In genomic region chr2:157432475-157433106, GRCh38 we compare ENCODE assay signal across 12 cellular contexts. TPM values are rescaled to one million over a fixed set of nuclear protein-coding genes. Genes with fewer than 3 reads are reported as not detected.
DNase-seq lines count a peak whose midpoint lies in the region; ATAC-seq and TF ChIP-seq lines count a peak whose summit lies in the region.
"Had no signal": no experiment of that assay in that cellular context is flagged by ENCODE, and none has a peak within 500 bp of the region (broad histone marks: within the 10 kb centered on the region; RNA-seq: fewer than 3 reads in every experiment).

No MANE protein-coding gene starts in this region.

- peak overlapping the region; percentile 98 for H3K27ac Mint-ChIP-seq in activated T-cell treated with anti-CD3 and anti-CD28 coated beads, Interleukin-2, amount 50 U/mL, for 72 hours
- H3K27ac Mint-ChIP-seq in activated CD4-positive, alpha-beta memory T cell treated with anti-CD3 and anti-CD28 coated beads, Interleukin-2, amount 10 ng/mL, durations not matched to agents 7 days and 5 days, result peak overlapping the region; percentile 80
- H3K27ac Mint-ChIP-seq: HFFc6 had no signal

- in situ Hi-C loops in GM13977 (cut with MboI; ENCODE audit: low pct_unique_long_range_greater_than_20kb, low sequenced_read_pairs, unreplicated experiment), result loop anchor here (25.0 kb wide), 1 partner anchor 95 kb away; the partner anchor contains the start of gene ERMN

- no peaks in the 10 kb centered on the region for H3K27me3 Mint-ChIP-seq in activated T-cell treated with anti-CD3 and anti-CD28 coated beads, Interleukin-2, amount 50 U/mL, for 72 hours (ENCODE audit: low read depth)
- H3K27me3 Mint-ChIP-seq in activated CD4-positive, alpha-beta memory T cell treated with anti-CD3 and anti-CD28 coated beads, Interleukin-2, amount 10 ng/mL, durations not matched to agents 7 days and 5 days, result no peaks in the 10 kb centered on the region

- peaks cover 69% of the 10 kb centered on the region for H3K4me1 Mint-ChIP-seq in activated T-cell treated with anti-CD3 and anti-CD28 coated beads, Interleukin-2, amount 50 U/mL, for 72 hours (ENCODE audit: low read depth)
- peaks cover 80% of the 10 kb centered on the region for H3K4me1 Mint-ChIP-seq in activated CD4-positive, alpha-beta memory T cell treated with anti-CD3 and anti-CD28 coated beads, Interleukin-2, amount 10 ng/mL, durations not matched to agents 7 days and 5 days

- H3K4me3 Mint-ChIP-seq in activated T-cell treated with anti-CD3 and anti-CD28 coated beads, Interleukin-2, amount 50 U/mL, for 72 hours, result peak overlapping the region; percentile 91 to 93
- H3K4me3 Mint-ChIP-seq in activated CD4-positive, alpha-beta memory T cell treated with anti-CD3 and anti-CD28 coated beads, Interleukin-2, amount 10 ng/mL, durations not matched to agents 7 days and 5 days, result peak overlapping the region; percentile 91
- H3K4me3 Mint-ChIP-seq: HFFc6 had no signal

- DNase-seq in activated T-cell treated with anti-CD3 and anti-CD28 coated beads, Interleukin-2, amount 50 U/mL, for 72 hours, result no peak
- DNase-seq in activated T-cell treated with anti-CD3 and anti-CD28 coated beads, Interleukin-2, amount 50 U/mL, for 48 hours, result no peak
- DNase-seq in activated CD4-positive, alpha-beta memory T cell treated with anti-CD3 and anti-CD28 coated beads, Interleukin-2, amount 10 ng/mL, durations not matched to agents 7 days and 5 days, result no peak
- no peak for DNase-seq in left colon
- no peak for DNase-seq in stimulated activated naive CD8-positive, alpha-beta T cell treated with anti-CD3 and anti-CD28 coated beads, Interleukin-15, Interleukin-2, amounts not matched to agents 100 U/mL and 50 U/mL, for 24 hours
- DNase-seq in NCI-H1417 treated with DMSO at 0.1 percent for 48 hours (lab: John Stamatoyannopoulos, UW), result no peak
- no peak for DNase-seq in GM13977 (ENCODE audit: low spot score)
- no peak for DNase-seq in left cardiac atrium
- DNase-seq: GF-D8, HFFc6, NCI-H1092 treated with DMSO at 0.1 percent for 48 hours, NCI-H2171 treated with DMSO at 0.1 percent for 48 hours had no signal

- POLR2A ChIA-PET in activated CD4-positive, alpha-beta memory T cell treated with anti-CD3 and anti-CD28 coated beads, Interleukin-2, amount 10 ng/mL, durations not matched to agents 7 days and 5 days (lab: Charles Lee), result interaction anchor here (0.9 to 17.6 kb wide), 19 partner anchors 4 to 467 kb away, joined by 3 to 797 read pairs (median 10); partner anchors contain the start of gene CYTIP

- no peak for TF ChIP-seq CTCF in GM13977 (IDR thresholded peaks at IDR 0.05; ENCODE audit: extremely low read depth, insufficient read depth, missing control alignments)

- H3K9me3 Mint-ChIP-seq in activated T-cell treated with anti-CD3 and anti-CD28 coated beads, Interleukin-2, amount 50 U/mL, for 72 hours, result no peaks in the 10 kb centered on the region
- H3K9me3 Mint-ChIP-seq in activated CD4-positive, alpha-beta memory T cell treated with anti-CD3 and anti-CD28 coated beads, Interleukin-2, amount 10 ng/mL, durations not matched to agents 7 days and 5 days, result no peaks in the 10 kb centered on the region
- H3K9me3 Mint-ChIP-seq: HFFc6 had no signal

- CTCF ChIA-PET in activated CD4-positive, alpha-beta memory T cell treated with anti-CD3 and anti-CD28 coated beads, Interleukin-2, amount 10 ng/mL, durations not matched to agents 7 days and 5 days (lab: Charles Lee), result interaction anchor here (0.8 to 2.9 kb wide), 8 partner anchors 8 to 131 kb away, joined by 3 to 12 read pairs (median 4); no protein-coding TSS in a partner anchor

- no peak for ATAC-seq in activated T-cell treated with anti-CD3 and anti-CD28 coated beads, Interleukin-2, amount 50 U/mL, for 72 hours (replicated peaks in 1 of 2)
- ATAC-seq in left colon, result peak; percentile 17
- ATAC-seq in stimulated activated naive CD8-positive, alpha-beta T cell treated with anti-CD3 and anti-CD28 coated beads, Interleukin-15, Interleukin-2, amounts not matched to agents 100 U/mL and 50 U/mL, for 24 hours, result peak; percentile 41
- no peak for ATAC-seq in left cardiac atrium

- peaks cover 67 to 98% of the 10 kb centered on the region in 2 donors for H3K36me3 Mint-ChIP-seq in activated T-cell treated with anti-CD3 and anti-CD28 coated beads, Interleukin-2, amount 50 U/mL, for 72 hours (ENCODE audit: insufficient read depth in 2 of 2)
- peaks cover 98% of the 10 kb centered on the region for H3K36me3 Mint-ChIP-seq in activated CD4-positive, alpha-beta memory T cell treated with anti-CD3 and anti-CD28 coated beads, Interleukin-2, amount 10 ng/mL, durations not matched to agents 7 days and 5 days (ENCODE audit: low read depth)

- intact Hi-C loops in left colon (cut with DNase I, micrococcal nuclease), result no loop called here
- intact Hi-C loops in left cardiac atrium (cut with DNase I), result no loop called here

RNA-seq across cellular contexts. Expression of gene CYTIP, which starts 11.3 kb away (rescaled TPM):
- 100 to 1,000 TPM; 444 to 460 TPM for total RNA-seq in activated T-cell treated with anti-CD3 and anti-CD28 coated beads, Interleukin-2, amount 50 U/mL, for 72 hours
- 100 to 1,000 TPM; 389 to 406 TPM for total RNA-seq in activated CD4-positive, alpha-beta memory T cell treated with anti-CD3 and anti-CD28 coated beads, Interleukin-2, amount 10 ng/mL, durations not matched to agents 7 days and 5 days
- total RNA-seq in left colon (1 to 10 TPM; 5.1 to 6.6 TPM), left cardiac atrium (1 to 10 TPM; 4.9 to 5.1 TPM)
- total RNA-seq: HFFc6 had no signal

Comparison
In these comparisons a context has a peak if more than half of its experiments do, and no peak if none do; other contexts are left out.
1. ATAC-seq: peak in left colon (single experiment) and stimulated activated naive CD8-positive, alpha-beta T cell treated with anti-CD3 and anti-CD28 coated beads, Interleukin-15, Interleukin-2, amounts not matched to agents 100 U/mL and 50 U/mL, for 24 hours (single experiment); none in activated T-cell treated with anti-CD3 and anti-CD28 coated beads, Interleukin-2, amount 50 U/mL, for 72 hours (0 of 2) and left cardiac atrium (0 of 2).
2. RNA of gene CYTIP, which starts 11.3 kb away (total RNA-seq): 444 to 460 TPM in activated T-cell treated with anti-CD3 and anti-CD28 coated beads, Interleukin-2, amount 50 U/mL, for 72 hours and 389 to 406 TPM in activated CD4-positive, alpha-beta memory T cell treated with anti-CD3 and anti-CD28 coated beads, Interleukin-2, amount 10 ng/mL, durations not matched to agents 7 days and 5 days; 5.1 to 6.6 TPM in left colon and 4.9 to 5.1 TPM in left cardiac atrium; every median in the first group is over 10 times any median in the second.